ENCODE assay signal across 15 cellular contexts in the genomic region with DNA sequence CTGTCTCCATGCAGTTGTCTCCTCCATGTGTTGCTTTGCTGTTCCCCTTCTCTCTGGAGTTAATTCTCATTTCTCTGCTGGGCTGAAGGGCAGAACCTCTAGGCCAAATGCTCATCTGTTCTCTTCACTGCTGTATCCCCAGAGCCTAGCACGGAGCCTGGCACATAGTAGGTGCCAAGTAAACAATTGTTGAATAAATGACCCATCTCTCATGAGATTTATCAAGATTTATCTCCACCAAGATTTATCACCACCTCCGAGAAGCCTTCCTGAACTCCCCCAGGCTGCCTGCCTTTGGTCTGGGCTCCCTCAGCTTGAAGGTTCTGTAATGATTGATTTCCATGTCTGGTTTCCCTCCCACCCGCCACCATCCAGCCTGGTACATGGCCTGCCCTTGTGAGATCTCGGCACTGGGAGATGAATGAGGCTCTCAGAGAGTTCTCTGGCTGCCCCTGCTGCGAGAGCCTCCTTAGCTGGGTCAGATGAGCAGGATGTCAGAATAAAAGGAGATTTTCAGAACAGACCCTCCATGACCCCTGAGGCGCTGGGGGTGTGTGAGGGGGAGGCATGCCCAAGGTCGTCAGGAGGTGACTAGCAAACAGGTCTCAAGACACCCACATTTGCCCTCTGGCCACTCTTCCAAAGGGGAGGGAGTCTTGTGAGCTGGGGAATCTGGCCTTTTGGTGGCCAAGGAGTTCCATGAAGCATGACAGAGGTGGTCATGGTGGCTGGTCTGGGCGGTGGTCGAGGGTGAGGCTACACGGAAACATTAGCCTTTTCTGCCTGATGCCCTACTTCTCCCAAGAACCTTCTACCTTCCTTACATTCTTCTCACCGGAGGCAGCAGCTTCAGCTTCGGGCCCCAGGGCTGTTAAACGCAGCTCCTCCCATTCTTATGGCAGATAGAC. TPM values are rescaled to one million over a fixed set of nuclear protein-coding genes. Genes with fewer than 3 reads are reported as not detected.
DNase-seq lines count a peak whose midpoint lies in the region; ATAC-seq, FAIRE-seq and TF ChIP-seq lines count a peak whose summit lies in the region.
"Had no signal": no experiment of that assay in that cellular context is flagged by ENCODE, and none has a peak within 500 bp of the region (broad histone marks: within the 10 kb centered on the region; RNA-seq: fewer than 3 reads in every experiment).

No MANE protein-coding gene starts in this region.

- TF ChIP-seq RAD21 in HepG2 (CRISPR knock-in tag; IDR thresholded peaks at IDR 0.05) = no peak

- H3K4me3 ChIP-seq in HepG2 (replicated peaks in 1 of 3; ENCODE audit: insufficient read depth in 1 of 3, low read depth in 2 of 3, low read length in 3 of 3) = no peak overlapping the region
- no peak overlapping the region for H3K4me3 ChIP-seq in right lobe of liver
- H3K4me3 ChIP-seq: gastroesophageal sphincter had no signal

- H3K27me3 ChIP-seq in HepG2 (ENCODE audit: control insufficient read depth in 1 of 2, insufficient read depth in 2 of 2, low read length in 2 of 2) (no peaks in the 10 kb centered on the region), right lobe of liver (no peaks in the 10 kb centered on the region)

- H3K9ac ChIP-seq in HepG2 (ENCODE audit: insufficient read depth, low read depth, low read length) = no peak overlapping the region
- H3K9ac ChIP-seq: SK-N-SH had no signal

- WGBS in HepG2 (ENCODE audit: low lambda C conversion rate) = 45% methylated on average over 10 of the region's 13 CpGs
- WGBS in right lobe of liver (ENCODE audit: insufficient coverage, low coverage, low lambda C conversion rate, missing lambda C conversion rate) = 66% methylated on average over 11 of the region's 13 CpGs

- H3K4me1 ChIP-seq in HepG2 (ENCODE audit: insufficient read depth, low read length) (peaks cover 68% of the 10 kb centered on the region), right lobe of liver (peaks cover 0 to 3% (median 0%) of the 10 kb centered on the region in 4 donors)

- H3K36me3 ChIP-seq in HepG2 (replicated peaks in 1 of 2; ENCODE audit: control insufficient read depth in 1 of 2, insufficient read depth in 2 of 2, low read length in 2 of 2) (no peaks in the 10 kb centered on the region), right lobe of liver (no peaks in the 10 kb centered on the region)
- H3K36me3 ChIP-seq: gastroesophageal sphincter had no signal

- H3K79me2 ChIP-seq in HepG2 (ENCODE audit: insufficient read depth, low read length) = peaks cover 20% of the 10 kb centered on the region

- TF ChIP-seq POLR2A in HepG2 (IDR thresholded peaks at IDR 0.05; ENCODE audit: insufficient read depth in 1 of 2, low read depth in 2 of 2, low read length in 2 of 2) (no peak), right lobe of liver (IDR thresholded peaks at IDR 0.05) (no peak)

- H3K9me3 ChIP-seq in HepG2 (ENCODE audit: low read length) (no peaks in the 10 kb centered on the region), right lobe of liver (no peaks in the 10 kb centered on the region)
- H3K9me3 ChIP-seq: gastroesophageal sphincter, SK-N-SH had no signal

- peaks cover 28% of the 10 kb centered on the region for H3K27me3 Mint-ChIP-seq in activated CD8-positive, alpha-beta T cell treated with anti-CD3 and anti-CD28 coated beads, Interleukin-2, amount 10 ng/mL, durations not matched to agents 7 days and 5 days (ENCODE audit: low read depth)

- BruUV-seq in HepG2 (replicated peaks; lab: Mats Ljungman, UMichigan) = no TSS peak

- H3K4me3 Mint-ChIP-seq in activated CD8-positive, alpha-beta T cell treated with anti-CD3 and anti-CD28 coated beads, Interleukin-2, amount 10 ng/mL, durations not matched to agents 7 days and 5 days = peak overlapping the region; percentile 17

- intact Hi-C loops in HepG2 (cut with micrococcal nuclease; ENCODE audit: unreplicated experiment) = no loop called here
- intact Hi-C loops in right lobe of liver (cut with DNase I) = no loop called here

- in situ Hi-C loops in HepG2 (cut with HindIII; ENCODE audit: extremely low pct_ligation_motif_present, low pct_unique_long_range_greater_than_20kb) = no loop called here
- in situ Hi-C loops in GM13977 (cut with MboI; ENCODE audit: low pct_unique_long_range_greater_than_20kb, low sequenced_read_pairs, unreplicated experiment) = no loop called here

- no peak for FAIRE-seq in HepG2 (lab: Jason Lieb, UNC)

- POLR2A ChIA-PET in HepG2 (lab: Yijun Ruan, JAX) = interaction anchor here (0.7 to 1.9 kb wide), 3 partner anchors 10 to 128 kb away, joined by 3 to 10 read pairs (median 3); no protein-coding TSS in a partner anchor
- POLR2A ChIA-PET in activated CD8-positive, alpha-beta T cell treated with anti-CD3 and anti-CD28 coated beads, Interleukin-2, amount 10 ng/mL, durations not matched to agents 7 days and 5 days (lab: Charles Lee) = interaction anchor here (0.6 to 1.2 kb wide), 2 partner anchors 43 to 138 kb away, joined by 3 read pairs; no protein-coding TSS in a partner anchor

- no peak overlapping the region for H3K27ac Mint-ChIP-seq in activated CD8-positive, alpha-beta T cell treated with anti-CD3 and anti-CD28 coated beads, Interleukin-2, amount 10 ng/mL, durations not matched to agents 7 days and 5 days

- DNase-seq in HepG2 (ENCODE audit: low spot score) = no peak
- no peak for DNase-seq in right lobe of liver
- DNase-seq in activated CD8-positive, alpha-beta T cell treated with anti-CD3 and anti-CD28 coated beads, Interleukin-2, amount 10 ng/mL, durations not matched to agents 7 days and 5 days = no peak
- DNase-seq in left kidney (ENCODE audit: low read depth, low spot score) = peak; percentile 80
- no peak for DNase-seq in GM13977 (ENCODE audit: low spot score)
- DNase-seq in SKM-1 treated with dmso at 0.1 percent for 144 hours (lab: John Stamatoyannopoulos, UW; ENCODE audit: unreplicated experiment) = no peak
- no peak for DNase-seq in NCI-H1417 (lab: John Stamatoyannopoulos, UW)
- DNase-seq: amygdala, NCI-H1694, NCI-H69, right cardiac atrium, SK-N-SH had no signal

- TF ChIP-seq EP300 in HepG2 (IDR thresholded peaks at IDR 0.05; ENCODE audit: low read depth in 2 of 2, low read length in 2 of 2) (no peak), HepG2 (CRISPR knock-in tag; IDR thresholded peaks at IDR 0.05; ENCODE audit: borderline replicate concordance) (no peak)

- no peaks in the 10 kb centered on the region for H3K36me3 Mint-ChIP-seq in activated CD8-positive, alpha-beta T cell treated with anti-CD3 and anti-CD28 coated beads, Interleukin-2, amount 10 ng/mL, durations not matched to agents 7 days and 5 days (ENCODE audit: low read depth)

- H3K4me1 Mint-ChIP-seq in activated CD8-positive, alpha-beta T cell treated with anti-CD3 and anti-CD28 coated beads, Interleukin-2, amount 10 ng/mL, durations not matched to agents 7 days and 5 days (ENCODE audit: low read depth) = peaks cover 44% of the 10 kb centered on the region

- CTCF ChIA-PET in HepG2 (lab: Yijun Ruan, JAX; ENCODE audit: low intra/inter-chr PET ratio, low total read pairs) = no interaction called here
- CTCF ChIA-PET in activated CD8-positive, alpha-beta T cell treated with anti-CD3 and anti-CD28 coated beads, Interleukin-2, amount 10 ng/mL, durations not matched to agents 7 days and 5 days (lab: Charles Lee) = interaction anchor here (0.8 to 13.0 kb wide), 6 partner anchors 77 to 248 kb away, joined by 3 to 237 read pairs (median 8); no protein-coding TSS in a partner anchor

- H3K27ac ChIP-seq in HepG2 (ENCODE audit: extremely low read length, insufficient read depth, low read length) (no peak overlapping the region), right lobe of liver (no peak overlapping the region)
- H3K27ac ChIP-seq: gastroesophageal sphincter, VCaP had no signal

- H3K4me2 ChIP-seq in HepG2 (ENCODE audit: low read depth, low read length) = no peak overlapping the region
- H3K4me2 ChIP-seq: SK-N-SH had no signal

- no peak overlapping the region for H2AFZ ChIP-seq in HepG2 (ENCODE audit: low read length)

- no peaks in the 10 kb centered on the region for H3K9me3 Mint-ChIP-seq in activated CD8-positive, alpha-beta T cell treated with anti-CD3 and anti-CD28 coated beads, Interleukin-2, amount 10 ng/mL, durations not matched to agents 7 days and 5 days (ENCODE audit: insufficient read depth)

- no peak for ATAC-seq in HepG2
- ATAC-seq in right lobe of liver = no peak
- no peak for ATAC-seq in activated CD8-positive, alpha-beta T cell treated with anti-CD3 and anti-CD28 coated beads, Interleukin-2, amount 10 ng/mL, durations not matched to agents 7 days and 5 days
- no peak for ATAC-seq in HG02884 (IDR thresholded peaks at IDR 0.05; ENCODE audit: unreplicated experiment)
- ATAC-seq: gastroesophageal sphincter, right cardiac atrium had no signal

- no peak for TF ChIP-seq CTCF in HepG2 (CRISPR knock-in tag; IDR thresholded peaks at IDR 0.05)
- TF ChIP-seq CTCF in right lobe of liver (IDR thresholded peaks at IDR 0.05) = no peak
- TF ChIP-seq CTCF in GM13977 (IDR thresholded peaks at IDR 0.05; ENCODE audit: extremely low read depth, insufficient read depth, missing control alignments) = no peak

- peaks cover 2% of the 10 kb centered on the region; the same call in 1 of the 2 replicates for H4K20me1 ChIP-seq in HepG2 (ENCODE audit: insufficient read depth, low read length)

RNA-seq across cellular contexts. Expression of gene GDPD5, which starts 2.5 kb away (rescaled TPM):
- total RNA-seq in HepG2 (2016; rRNA removed; fragmentation: Illumina TruSeq; extraction: Trizol) = 35.8 and 67.5 TPM in 2 replicates
- total RNA-seq in HepG2 (2016; cell fraction: cytosol; rRNA removed; fragmentation: Illumina TruSeq; extraction: Trizol; ENCODE audit: low read depth) = 24.1 and 26.9 TPM in 2 replicates
- 31.0 and 63.9 TPM in 2 replicates for total RNA-seq in HepG2 (2016; cell fraction: insoluble cytoplasmic fraction; rRNA removed; fragmentation: Illumina TruSeq; extraction: Trizol)
- 48.4 and 52.8 TPM in 2 replicates for total RNA-seq in HepG2 (2016; cell fraction: membrane; rRNA removed; fragmentation: Illumina TruSeq; extraction: Trizol)
- total RNA-seq in HepG2 (2016; cell fraction: nucleus; rRNA removed; fragmentation: Illumina TruSeq; extraction: Trizol) = 82.9 and 86.5 TPM in 2 replicates
- 55.0 and 55.2 TPM in 2 replicates for polyA plus RNA-seq in HepG2 (2011; rRNA removed)
- 19.4 and 33.8 TPM in 2 replicates for polyA plus RNA-seq in HepG2 (2011; cell fraction: cytosol; rRNA removed)
- 229 and 337 TPM in 2 replicates for polyA plus RNA-seq in HepG2 (2011; cell fraction: nucleus; rRNA removed)
- 36.3 and 37.7 TPM in 2 replicates for polyA plus RNA-seq in HepG2 (2012)
- polyA plus RNA-seq in HepG2 (2016; cell fraction: cytosol; fragmentation: Illumina TruSeq; extraction: Trizol; ENCODE audit: low read depth) = 14.1 and 14.2 TPM in 2 replicates
- polyA plus RNA-seq in HepG2 (2016; cell fraction: insoluble cytoplasmic fraction; fragmentation: Illumina TruSeq; extraction: Trizol; ENCODE audit: low read depth) = 33.8 and 39.1 TPM in 2 replicates
- polyA plus RNA-seq in HepG2 (2016; cell fraction: membrane; fragmentation: Illumina TruSeq; extraction: Trizol; ENCODE audit: low read depth) = 33.4 and 35.7 TPM in 2 replicates
- 217 and 242 TPM in 2 replicates for polyA plus RNA-seq in HepG2 (2016; cell fraction: nucleus; fragmentation: Illumina TruSeq; extraction: Trizol; ENCODE audit: insufficient read depth, low read depth)
- 39.6 and 88.9 TPM in 2 replicates for polyA minus RNA-seq in HepG2 (2011; rRNA and poly(A)+ RNA removed; ENCODE audit: low replicate concordance)
- polyA minus RNA-seq in HepG2 (2011; cell fraction: cytosol; rRNA and poly(A)+ RNA removed) = 23.0 and 24.3 TPM in 2 replicates
- 51.5 and 67.3 TPM in 2 replicates for polyA minus RNA-seq in HepG2 (2011; cell fraction: nucleus; rRNA and poly(A)+ RNA removed)
- total RNA-seq in right lobe of liver = 10 to 100 TPM in 1 of 6 experiments, 1 to 10 TPM in 5; 2.0 to 10.7 (median 4.1) TPM
- 10 to 100 TPM; 23.1 to 26.6 TPM for total RNA-seq in activated CD8-positive, alpha-beta T cell treated with anti-CD3 and anti-CD28 coated beads, Interleukin-2, amount 10 ng/mL, durations not matched to agents 7 days and 5 days

RNA-seq across cellular contexts. Expression of gene SERPINH1, which starts 33.9 kb away (rescaled TPM):
- total RNA-seq in HepG2 (2016; rRNA removed; fragmentation: Illumina TruSeq; extraction: Trizol) (31.3 and 83.8 TPM in 2 replicates), right lobe of liver (10 to 100 TPM; 14.6 to 44.3 (median 33.8) TPM)
- 10.9 and 11.9 TPM in 2 replicates for total RNA-seq in HepG2 (2016; cell fraction: cytosol; rRNA removed; fragmentation: Illumina TruSeq; extraction: Trizol; ENCODE audit: low read depth)
- total RNA-seq in HepG2 (2016; cell fraction: insoluble cytoplasmic fraction; rRNA removed; fragmentation: Illumina TruSeq; extraction: Trizol) = 27.2 and 84.9 TPM in 2 replicates
- 21.3 and 21.4 TPM in 2 replicates for total RNA-seq in HepG2 (2016; cell fraction: membrane; rRNA removed; fragmentation: Illumina TruSeq; extraction: Trizol)
- total RNA-seq in HepG2 (2016; cell fraction: nucleus; rRNA removed; fragmentation: Illumina TruSeq; extraction: Trizol) = 63.4 and 80.5 TPM in 2 replicates
- 83.6 and 101 TPM in 2 replicates for polyA plus RNA-seq in HepG2 (2011; rRNA removed)
- 50.5 and 96.5 TPM in 2 replicates for polyA plus RNA-seq in HepG2 (2011; cell fraction: cytosol; rRNA removed)
- 91.5 and 110 TPM in 2 replicates for polyA plus RNA-seq in HepG2 (2011; cell fraction: nucleus; rRNA removed)
- 46.1 and 57.3 TPM in 2 replicates for polyA plus RNA-seq in HepG2 (2012)
- polyA plus RNA-seq in HepG2 (2016; cell fraction: cytosol; fragmentation: Illumina TruSeq; extraction: Trizol; ENCODE audit: low read depth) = 8.9 and 11.1 TPM in 2 replicates
- 30.8 and 35.3 TPM in 2 replicates for polyA plus RNA-seq in HepG2 (2016; cell fraction: insoluble cytoplasmic fraction; fragmentation: Illumina TruSeq; extraction: Trizol; ENCODE audit: low read depth)
- 15.5 and 16.1 TPM in 2 replicates for polyA plus RNA-seq in HepG2 (2016; cell fraction: membrane; fragmentation: Illumina TruSeq; extraction: Trizol; ENCODE audit: low read depth)
- 114 and 127 TPM in 2 replicates for polyA plus RNA-seq in HepG2 (2016; cell fraction: nucleus; fragmentation: Illumina TruSeq; extraction: Trizol; ENCODE audit: insufficient read depth, low read depth)
- 129 and 168 TPM in 2 replicates for polyA minus RNA-seq in HepG2 (2011; rRNA and poly(A)+ RNA removed; ENCODE audit: low replicate concordance)
- 52.3 and 73.2 TPM in 2 replicates for polyA minus RNA-seq in HepG2 (2011; cell fraction: cytosol; rRNA and poly(A)+ RNA removed)
- polyA minus RNA-seq in HepG2 (2011; cell fraction: nucleus; rRNA and poly(A)+ RNA removed) = 20.1 and 27.8 TPM in 2 replicates
- total RNA-seq in activated CD8-positive, alpha-beta T cell treated with anti-CD3 and anti-CD28 coated beads, Interleukin-2, amount 10 ng/mL, durations not matched to agents 7 days and 5 days = 10 to 100 TPM in 1 of 2 experiments, 1 to 10 TPM in 1; 9.3 to 10.8 TPM
